In the genomic region with DNA sequence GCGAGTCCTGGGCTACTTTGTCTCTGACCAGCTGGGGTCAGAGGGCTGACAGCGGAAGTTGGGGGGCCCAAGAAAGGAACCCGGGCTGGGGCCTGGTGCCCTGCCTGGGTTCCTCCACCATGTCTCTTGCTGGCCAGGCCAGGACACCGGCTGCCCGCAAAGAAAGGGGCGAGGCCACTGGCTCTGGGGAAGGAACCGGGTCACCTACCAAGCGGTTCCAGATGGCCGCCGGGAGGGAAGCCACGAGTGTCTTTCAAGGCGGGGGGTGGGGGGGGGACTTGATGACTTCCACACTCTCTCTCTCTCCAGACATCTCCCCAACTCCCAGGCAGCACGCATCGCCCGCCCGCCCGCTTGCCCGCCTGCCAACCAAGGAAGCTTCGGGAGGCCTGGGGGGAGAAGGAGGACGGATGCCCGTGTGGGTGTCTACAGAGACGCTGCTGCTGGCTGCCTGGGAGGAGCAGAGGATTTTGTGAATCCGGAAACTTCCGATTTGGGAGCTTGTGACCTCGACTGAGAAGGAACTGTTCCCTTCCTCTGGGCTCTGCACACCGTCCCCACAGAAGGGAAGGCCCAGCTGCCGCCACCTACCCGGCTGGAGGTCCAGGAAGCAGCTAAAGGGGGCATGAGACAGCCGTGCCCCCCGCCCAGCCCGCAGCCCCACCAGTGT, we compare ENCODE assay signal across 8 cellular contexts. TPM values are rescaled to one million over a fixed set of nuclear protein-coding genes. Genes with fewer than 3 reads are reported as not detected.
DNase-seq lines count a peak whose midpoint lies in the region; ATAC-seq and TF ChIP-seq lines count a peak whose summit lies in the region.

No MANE protein-coding gene starts in this region.

- peaks cover 3% of the 10 kb centered on the region; the same call in 1 of the 2 replicates for H3K4me1 ChIP-seq in ES-I3 (ENCODE audit: insufficient read depth, low read length)
- peaks cover 8% of the 10 kb centered on the region for H3K4me1 ChIP-seq in cardiac muscle cell (ENCODE audit: low read depth)
- H3K4me1 ChIP-seq in parathyroid adenoma: peaks cover 5% of the 10 kb centered on the region

- no peaks in the 10 kb centered on the region for H3K9me3 Mint-ChIP-seq in activated naive CD8-positive, alpha-beta T cell (ENCODE audit: low read depth)

- peaks cover 36% of the 10 kb centered on the region for H3K79me2 ChIP-seq in parathyroid adenoma

- H3K27me3 Mint-ChIP-seq in activated naive CD8-positive, alpha-beta T cell: no peaks in the 10 kb centered on the region

- peak overlapping the region; percentile 96 for H3K4me2 ChIP-seq in parathyroid adenoma (ENCODE audit: low read length)

- H3K4me3 ChIP-seq in LNCaP clone FGC (ENCODE audit: low read depth, low read length) (peak overlapping the region; percentile 91), cardiac muscle cell (peak overlapping the region; percentile 91), parathyroid adenoma (ENCODE audit: low read depth, low read length) (peak overlapping the region; percentile 68)

- no peak for DNase-seq in LNCaP clone FGC (ENCODE audit: low read depth)
- peak in 1 of 2 donors; percentile 56 for DNase-seq in cardiac muscle cell (ENCODE audit: low read depth in 1 of 2, low spot score in 1 of 2)
- DNase-seq in NCI-H2029 treated with DMSO at 0.1 percent for 48 hours (lab: John Stamatoyannopoulos, UW): no peak

- ATAC-seq in GM21825 (IDR thresholded peaks at IDR 0.05; ENCODE audit: unreplicated experiment) (no peak), HG03280 (IDR thresholded peaks at IDR 0.05; ENCODE audit: unreplicated experiment) (no peak)

- no peaks in the 10 kb centered on the region for H3K36me3 Mint-ChIP-seq in activated naive CD8-positive, alpha-beta T cell

- H3K9me3 ChIP-seq in ES-I3 (ENCODE audit: control insufficient read depth, insufficient read depth, low read length) (no peaks in the 10 kb centered on the region), cardiac muscle cell (ENCODE audit: low read depth) (no peaks in the 10 kb centered on the region), parathyroid adenoma (ENCODE audit: control insufficient read depth, low read length) (no peaks in the 10 kb centered on the region)

- H3K36me3 ChIP-seq in ES-I3 (ENCODE audit: insufficient read depth, low read length) (no peaks in the 10 kb centered on the region), cardiac muscle cell (no peaks in the 10 kb centered on the region), parathyroid adenoma (ENCODE audit: control insufficient read depth, insufficient read depth, low read length) (no peaks in the 10 kb centered on the region)

- peak overlapping the region; percentile 28 for H3K27ac Mint-ChIP-seq in activated naive CD8-positive, alpha-beta T cell

- H3K9ac ChIP-seq in ES-I3 (ENCODE audit: low read depth, low read length) (peak overlapping the region; percentile 71), parathyroid adenoma (peak overlapping the region; percentile 53)

- peak overlapping the region; percentile 13 for H3K27ac ChIP-seq in cardiac muscle cell
- peak overlapping the region; percentile 68 for H3K27ac ChIP-seq in parathyroid adenoma

- H3K4me1 Mint-ChIP-seq in activated naive CD8-positive, alpha-beta T cell (ENCODE audit: low read depth): peaks cover 19% of the 10 kb centered on the region

- H3K4me3 Mint-ChIP-seq in activated naive CD8-positive, alpha-beta T cell: peak overlapping the region; percentile 88

- H3K27me3 ChIP-seq in cardiac muscle cell (no peaks in the 10 kb centered on the region), parathyroid adenoma (ENCODE audit: control insufficient read depth, insufficient read depth, low read length) (no peaks in the 10 kb centered on the region)

- H2AFZ ChIP-seq in parathyroid adenoma: peak overlapping the region; percentile 62

- TF ChIP-seq CTCF in LNCaP clone FGC (IDR thresholded peaks at IDR 0.05; ENCODE audit: control insufficient read depth, extremely low read depth, insufficient read depth): no peak
- TF ChIP-seq CTCF in cardiac muscle cell (IDR thresholded peaks at IDR 0.05; ENCODE audit: low read depth, low read length): no peak
- TF ChIP-seq CTCF in parathyroid adenoma (IDR thresholded peaks at IDR 0.05): no peak

RNA-seq across cellular contexts. Expression of gene PIP5K1C, which starts 1.1 kb away (rescaled TPM):
- 24.1 and 28.4 TPM in 2 replicates for total RNA-seq in cardiac muscle cell
- 21.0 and 21.8 TPM in 2 replicates for polyA plus RNA-seq in cardiac muscle cell

RNA-seq across cellular contexts. Expression of gene TJP3, which starts 9.0 kb away (rescaled TPM):
- 2.8 and 5.2 TPM in 2 replicates for total RNA-seq in cardiac muscle cell
- polyA plus RNA-seq in cardiac muscle cell: 3.0 and 5.0 TPM in 2 replicates
